Comparison of ENCODE assay signal across 23 cellular contexts in the genomic region with DNA sequence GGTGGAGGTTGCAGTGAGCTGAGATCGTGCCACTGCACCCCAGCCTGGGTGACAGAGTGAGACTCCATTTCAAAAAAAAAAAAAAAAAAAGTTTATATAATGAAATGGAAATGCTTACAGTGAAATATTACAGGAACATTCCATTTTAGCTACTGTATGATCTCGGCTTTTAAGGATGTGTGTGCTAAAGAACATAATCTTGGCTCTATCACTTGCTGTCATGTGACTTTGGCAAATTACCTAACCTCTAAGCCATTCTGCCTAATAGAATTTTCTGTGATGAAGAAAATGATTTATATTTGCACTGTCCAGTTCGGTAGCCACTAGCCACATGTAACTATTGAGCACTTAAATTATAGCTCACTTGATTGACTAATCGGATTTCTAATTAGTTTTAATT. TPM values are rescaled to one million over a fixed set of nuclear protein-coding genes. Genes with fewer than 3 reads are reported as not detected.
DNase-seq lines count a peak whose midpoint lies in the region; FAIRE-seq and TF ChIP-seq lines count a peak whose summit lies in the region.
"Had no signal": no experiment of that assay in that cellular context is flagged by ENCODE, and none has a peak within 500 bp of the region (broad histone marks: within the 10 kb centered on the region; RNA-seq: fewer than 3 reads in every experiment).

No MANE protein-coding gene starts in this region.

- CTCF ChIA-PET in BJ (lab: Yijun Ruan, JAX), result interaction anchor here (0.8 to 1.5 kb wide), 3 partner anchors 9 to 15 kb away, joined by 3 read pairs; no protein-coding TSS in a partner anchor

- FAIRE-seq in islet of Langerhans (lab: Jason Lieb, UNC), result peak; percentile 30
- FAIRE-seq: bronchial epithelial cell had no signal

- H3K27me3 ChIP-seq in BJ (ENCODE audit: control insufficient read depth, insufficient read depth, low read length) (no peaks in the 10 kb centered on the region), uterus (no peaks in the 10 kb centered on the region), dorsolateral prefrontal cortex (no peaks in the 10 kb centered on the region)
- H3K27me3 ChIP-seq: left lung, ovary, right atrium auricular region, tibial artery had no signal

- no peaks in the 10 kb centered on the region for H3K9me3 ChIP-seq in uterus
- H3K9me3 ChIP-seq: HAP-1, left lung, ovary, right atrium auricular region, tibial artery had no signal

- DNase-seq in BJ (ENCODE audit: low read depth) (peak; percentile 15), LHCN-M2 (ENCODE audit: low read depth) (peak; percentile 21), choroid plexus epithelial cell (ENCODE audit: low read depth) (peak; percentile 87), uterus (no peak), ecto neural progenitor cell (ENCODE audit: low spot score) (no peak), dorsolateral prefrontal cortex (no peak), ureter (ENCODE audit: low spot score) (no peak)
- DNase-seq: activated effector memory CD4-positive, alpha-beta T cell treated with Interleukin-2 at 50 U/mL for 16 hours; activated naive CD8-positive, alpha-beta T cell treated with anti-CD3 and anti-CD28 coated beads, Interleukin-2, amount 50 U/mL, for 24 hours; C1 segment of cervical spinal cord; Calu3; head of caudate nucleus; left lung; naive thymus-derived CD4-positive, alpha-beta T cell; NCI-H1436 treated with DMSO at 0.1 percent for 48 hours; NCI-H526; ovary; stimulated activated naive CD8-positive, alpha-beta T cell treated with anti-CD3 and anti-CD28 coated beads, Interleukin-15, amount 100 ng/mL, for 72 hours; tibial artery had no signal

- no peaks in the 10 kb centered on the region for H3K4me1 ChIP-seq in uterus
- H3K4me1 ChIP-seq: HAP-1, left lung, right atrium auricular region had no signal

- no peak overlapping the region for H3K27ac ChIP-seq in uterus
- H3K27ac ChIP-seq in dorsolateral prefrontal cortex, result no peak overlapping the region
- H3K27ac ChIP-seq: left lung, ovary, right atrium auricular region, tibial artery had no signal

- TF ChIP-seq POLR2A in uterus (IDR thresholded peaks at IDR 0.05), result no peak

- H3K36me3 ChIP-seq in BJ (ENCODE audit: control insufficient read depth, insufficient read depth, low read length) (no peaks in the 10 kb centered on the region), uterus (no peaks in the 10 kb centered on the region)

- POLR2A ChIA-PET in BJ (lab: Charles Lee), result interaction anchor here (0.6 kb wide), 1 partner anchor 12 kb away, joined by 9 read pairs; no protein-coding TSS in a partner anchor

- intact Hi-C loops in uterus (cut with DNase I; ENCODE audit: low total_unique reads), result no loop called here
- intact Hi-C loops in dorsolateral prefrontal cortex (cut with DNase I), result no loop called here

- TF ChIP-seq CTCF in BJ (IDR thresholded peaks at IDR 0.05; ENCODE audit: insufficient read depth, low read depth, low read length), result no peak
- no peak for TF ChIP-seq CTCF in choroid plexus epithelial cell (conservative IDR thresholded peaks at IDR 0.05; ENCODE audit: low read depth, low read length)
- TF ChIP-seq CTCF in uterus (IDR thresholded peaks at IDR 0.05), result no peak
- TF ChIP-seq CTCF in dorsolateral prefrontal cortex (IDR thresholded peaks at IDR 0.05 in 54 of 56, conservative IDR thresholded peaks at IDR 0.05 in 2 of 56; ENCODE audit: low read depth in 1 of 56, partially characterized antibody in 56 of 56), result no peak

- no peak overlapping the region for H3K4me3 ChIP-seq in BJ (ENCODE audit: low read depth, low read length)
- H3K4me3 ChIP-seq in choroid plexus epithelial cell (ENCODE audit: low read depth, low read length), result no peak overlapping the region
- no peak overlapping the region for H3K4me3 ChIP-seq in uterus
- no peak overlapping the region for H3K4me3 ChIP-seq in dorsolateral prefrontal cortex
- H3K4me3 ChIP-seq: HAP-1, left lung, ovary, right atrium auricular region, tibial artery had no signal

RNA-seq across cellular contexts. Expression of a gene that starts 36.3 kb away (rescaled TPM):
- 85.8 and 101 TPM in 2 replicates for polyA plus RNA-seq in BJ (2011; rRNA removed)
- polyA minus RNA-seq in BJ (2011; rRNA and poly(A)+ RNA removed), result 48.9 and 51.7 TPM in 2 replicates
- total RNA-seq in LHCN-M2 (2014; rRNA removed), result 87.8 and 97.5 TPM in 2 replicates
- polyA plus RNA-seq in LHCN-M2 (2012), result 33.3 TPM
- 100 to 1,000 TPM; 104 to 198 (median 141) TPM for total RNA-seq in uterus
- total RNA-seq in dorsolateral prefrontal cortex, result 100 to 1,000 TPM in 14 of 120 experiments, 10 to 100 TPM in 106; 64.8 to 122 (median 86.8) TPM
- 118 TPM for total RNA-seq in ureter

Comparison
In these comparisons a context has a peak if more than half of its experiments do, and no peak if none do; other contexts are left out.
1. DNase-seq: peak in BJ (single experiment), LHCN-M2 (single experiment) and choroid plexus epithelial cell (single experiment); none in uterus (0 of 2), ecto neural progenitor cell (single experiment), dorsolateral prefrontal cortex (0 of 10) and ureter (single experiment).